ENCODE assay signal across 11 cellular contexts in genomic region chr4:151322565-151322964, GRCh38. TPM values are rescaled to one million over a fixed set of nuclear protein-coding genes. Genes with fewer than 3 reads are reported as not detected.
DNase-seq lines count a peak whose midpoint lies in the region; ATAC-seq and TF ChIP-seq lines count a peak whose summit lies in the region.
"Had no signal": no experiment of that assay in that cellular context is flagged by ENCODE, and none has a peak within 500 bp of the region (broad histone marks: within the 10 kb centered on the region; RNA-seq: fewer than 3 reads in every experiment).

No MANE protein-coding gene starts in this region.

- no peak overlapping the region for H4K8ac ChIP-seq in trophoblast cell (ENCODE audit: low read depth, low read length)

- no peak overlapping the region for H3K23ac ChIP-seq in trophoblast cell (ENCODE audit: low read length)

- H3K4me3 ChIP-seq in trophoblast cell (ENCODE audit: low read depth, low read length) = no peak overlapping the region

- H3K18ac ChIP-seq in trophoblast cell (ENCODE audit: low read length) = no peak overlapping the region

- H3K79me1 ChIP-seq in trophoblast cell (ENCODE audit: low read length) = peaks cover 12% of the 10 kb centered on the region

- no peak overlapping the region for H3K4ac ChIP-seq in trophoblast cell (ENCODE audit: low read depth, low read length)

- H3K27ac ChIP-seq in trophoblast cell (ENCODE audit: low read depth, low read length) = no peak overlapping the region
- H3K27ac ChIP-seq: neutrophil had no signal

- peaks cover 0 to 5% of the 10 kb centered on the region in 2 experiments for H3K4me1 ChIP-seq in trophoblast cell (ENCODE audit: control insufficient read depth in 1 of 2, insufficient read depth in 2 of 2, low read length in 2 of 2)

- no peak overlapping the region for H2BK5ac ChIP-seq in trophoblast cell (ENCODE audit: low read depth, low read length, poor library complexity)

- DNase-seq in EH (ENCODE audit: low read depth) (peak; percentile 57), fibroblast of gingiva (ENCODE audit: low read depth) (peak; percentile 12), trophoblast cell (peak; percentile 69 to 86), NCI-H2227 treated with DMSO at 0.1 percent for 48 hours (lab: John Stamatoyannopoulos, UW) (no peak), kidney glomerular epithelial cell (lab: John Stamatoyannopoulos, UW) (no peak)
- DNase-seq: activated CD4-positive, alpha-beta T cell treated with anti-CD3 and anti-CD28 coated beads, Interleukin-2, amount 50 U/mL, for 4 hours; NCI-H1694 treated with DMSO at 0.1 percent for 48 hours had no signal

- H2AK5ac ChIP-seq in trophoblast cell (ENCODE audit: low read length) = no peak overlapping the region

- no peak overlapping the region for H2BK120ac ChIP-seq in trophoblast cell (ENCODE audit: insufficient read depth, low read length, poor library complexity)

- H4K91ac ChIP-seq in trophoblast cell (ENCODE audit: low read depth, low read length) = no peak overlapping the region

- H3K4me2 ChIP-seq in trophoblast cell (ENCODE audit: low read length) = no peak overlapping the region

- H2BK12ac ChIP-seq in trophoblast cell (ENCODE audit: low read length) = no peak overlapping the region

- no peak overlapping the region for H4K12ac ChIP-seq in trophoblast cell (ENCODE audit: low read depth, low read length)

- ATAC-seq in SK-N-SH treated with all-trans-retinoic acid at 6 μM for 48 hours = peak; percentile 15; the same call in 1 of the 3 replicates
- no peak for ATAC-seq in GM18502 (IDR thresholded peaks at IDR 0.05; ENCODE audit: poor library complexity, unreplicated experiment)
- ATAC-seq in HG03457 (IDR thresholded peaks at IDR 0.05; ENCODE audit: unreplicated experiment) = no peak

- no peaks in the 10 kb centered on the region for H3K9me3 ChIP-seq in trophoblast cell (ENCODE audit: insufficient read depth, low read depth, low read length)
- H3K9me3 ChIP-seq: neutrophil had no signal

- no peaks in the 10 kb centered on the region for H3K27me3 ChIP-seq in trophoblast cell (ENCODE audit: insufficient read depth, low read length)

- H3K9ac ChIP-seq in trophoblast cell (ENCODE audit: low read length) = no peak overlapping the region

- H3K14ac ChIP-seq in trophoblast cell (ENCODE audit: low read length) = no peak overlapping the region

- no peaks in the 10 kb centered on the region for H3K36me3 ChIP-seq in trophoblast cell (ENCODE audit: control insufficient read depth in 1 of 2, insufficient read depth in 2 of 2, low read length in 2 of 2)
- H3K36me3 ChIP-seq: neutrophil had no signal

- peaks cover 7% of the 10 kb centered on the region for H3K79me2 ChIP-seq in trophoblast cell (ENCODE audit: control insufficient read depth, insufficient read depth, low read length, poor library complexity)

- no peak overlapping the region for H2AFZ ChIP-seq in trophoblast cell (ENCODE audit: insufficient read depth, low read length, poor library complexity)

TF ChIP-seq in SK-N-SH treated with all-trans-retinoic acid at 6 μM for 48 hours, 23 proteins besides CTCF, POLR2A, EP300 and RAD21:
- TF ChIP-seq PATZ1 (CRISPR knock-in tag; IDR thresholded peaks at IDR 0.05; ENCODE audit: borderline replicate concordance) (no peak), TOX (CRISPR knock-in tag; IDR thresholded peaks at IDR 0.05; ENCODE audit: borderline replicate concordance) (no peak), ISL1 (CRISPR knock-in tag; IDR thresholded peaks at IDR 0.05) (0 out of 2 replicates have a peak, but pooled peaks have one; percentile 10), ZNF70 (CRISPR knock-in tag; IDR thresholded peaks at IDR 0.05) (no peak)
- TF ChIP-seq, protein P1, sequence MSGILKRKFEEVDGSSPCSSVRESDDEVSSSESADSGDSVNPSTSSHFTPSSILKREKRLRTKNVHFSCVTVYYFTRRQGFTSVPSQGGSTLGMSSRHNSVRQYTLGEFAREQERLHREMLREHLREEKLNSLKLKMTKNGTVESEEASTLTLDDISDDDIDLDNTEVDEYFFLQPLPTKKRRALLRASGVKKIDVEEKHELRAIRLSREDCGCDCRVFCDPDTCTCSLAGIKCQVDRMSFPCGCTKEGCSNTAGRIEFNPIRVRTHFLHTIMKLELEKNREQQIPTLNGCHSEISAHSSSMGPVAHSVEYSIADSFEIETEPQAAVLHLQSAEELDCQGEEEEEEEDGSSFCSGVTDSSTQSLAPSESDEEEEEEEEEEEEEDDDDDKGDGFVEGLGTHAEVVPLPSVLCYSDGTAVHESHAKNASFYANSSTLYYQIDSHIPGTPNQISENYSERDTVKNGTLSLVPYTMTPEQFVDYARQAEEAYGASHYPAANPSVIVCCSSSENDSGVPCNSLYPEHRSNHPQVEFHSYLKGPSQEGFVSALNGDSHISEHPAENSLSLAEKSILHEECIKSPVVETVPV (CRISPR knock-in tag; IDR thresholded peaks at IDR 0.05) = no peak

RNA-seq across cellular contexts. Expression of gene SH3D19, which starts 2.8 kb away (rescaled TPM):
- polyA plus RNA-seq in trophoblast cell (2013) = 18.8 and 19.1 TPM in 2 replicates

RNA-seq across cellular contexts. Expression of gene PRSS48, which starts 45.6 kb away (rescaled TPM):
- polyA plus RNA-seq in trophoblast cell (2013) = not detected in 2 replicates

Comparison
In these comparisons a context has a peak if more than half of its experiments do, and no peak if none do; other contexts are left out.
1. DNase-seq: peak in EH (single experiment), fibroblast of gingiva (single experiment) and trophoblast cell (2 of 2); none in NCI-H2227 treated with DMSO at 0.1 percent for 48 hours (single experiment) and kidney glomerular epithelial cell (single experiment).